1 cellular context compared by ENCODE assay signal in genomic region chr12:131949431-131950181, GRCh38.
A peak's percentile ranks its signal among the peaks of the same experiment; 100 is the strongest.
TF ChIP-seq lines count a peak whose summit lies in the region.

TSS of gene EP400 (plus strand) at chr12:131949942. CDS start at chr12:131960620, 10,678 bp downstream.

TF ChIP-seq in HepG2, 621 proteins besides CTCF, POLR2A, EP300 and RAD21 (continued from another document):
- TF ChIP-seq NONO (IDR thresholded peaks at IDR 0.05) (no peak), NONO (CRISPR knock-in tag; conservative IDR thresholded peaks at IDR 0.05) (peak; percentile 88), TERF1 (CRISPR knock-in tag; IDR thresholded peaks at IDR 0.05) (no peak), ARNT2 (CRISPR knock-in tag; IDR thresholded peaks at IDR 0.05; ENCODE audit: low read depth) (peak; percentile 58; the same call in 1 of the 2 replicates), PBX3 (CRISPR knock-in tag; IDR thresholded peaks at IDR 0.05; ENCODE audit: borderline replicate concordance) (peak; percentile 64; the same call in 1 of the 2 replicates), TMF1 (CRISPR knock-in tag; IDR thresholded peaks at IDR 0.05; ENCODE audit: low read depth) (peak; percentile 33; the same call in 1 of the 2 replicates), YEATS2 (CRISPR knock-in tag; IDR thresholded peaks at IDR 0.05; ENCODE audit: borderline replicate concordance) (0 out of 2 replicates have a peak, but pooled peaks have one; percentile 16), MAZ (IDR thresholded peaks at IDR 0.05; ENCODE audit: borderline replicate concordance, low read depth, low read length) (no peak), MAZ (CRISPR knock-in tag; IDR thresholded peaks at IDR 0.05; ENCODE audit: low read depth) (peak; percentile 87), BRCA1 (CRISPR knock-in tag; IDR thresholded peaks at IDR 0.05) (no peak; the same call in 1 of the 2 replicates), CREBL2 (CRISPR knock-in tag; IDR thresholded peaks at IDR 0.05; ENCODE audit: borderline replicate concordance) (no peak), GABPA (IDR thresholded peaks at IDR 0.05; ENCODE audit: low read depth, low read length) (peak; percentile 75), GABPA (CRISPR knock-in tag; IDR thresholded peaks at IDR 0.05; ENCODE audit: low read depth) (0 out of 2 replicates have a peak, but pooled peaks have one; percentile 26), MXD1 (CRISPR knock-in tag; IDR thresholded peaks at IDR 0.05) (peak; percentile 23), ARID4A (CRISPR knock-in tag; IDR thresholded peaks at IDR 0.05; ENCODE audit: borderline replicate concordance) (peak; percentile 71; the same call in 1 of the 2 replicates), FUBP1 (CRISPR knock-in tag; IDR thresholded peaks at IDR 0.05; ENCODE audit: borderline replicate concordance) (no peak), NCOR1 (IDR thresholded peaks at IDR 0.05; ENCODE audit: borderline replicate concordance, low read length) (peak; percentile 8; the same call in 1 of the 2 replicates), FOXP4 (CRISPR knock-in tag; IDR thresholded peaks at IDR 0.05) (no peak), CENPT (CRISPR knock-in tag; IDR thresholded peaks at IDR 0.05; ENCODE audit: low read depth) (0 out of 2 replicates have a peak, but pooled peaks have one; percentile 31), SP1 (IDR thresholded peaks at IDR 0.05) (no peak), SP1 (CRISPR knock-in tag; IDR thresholded peaks at IDR 0.05) (peak; percentile 39), ZNF563 (CRISPR knock-in tag; IDR thresholded peaks at IDR 0.05) (peak; percentile 81), REST (IDR thresholded peaks at IDR 0.05; ENCODE audit: borderline replicate concordance in 1 of 2, low read depth in 1 of 2, low read length in 2 of 2) (no peak), ZFP82 (CRISPR knock-in tag; IDR thresholded peaks at IDR 0.05; ENCODE audit: borderline replicate concordance) (no peak), SMC3 (IDR thresholded peaks at IDR 0.05; ENCODE audit: low read length) (no peak), NR2C2 (CRISPR knock-in tag; IDR thresholded peaks at IDR 0.05; ENCODE audit: borderline replicate concordance) (peak; percentile 69; the same call in 1 of the 2 replicates), HNRNPLL (IDR thresholded peaks at IDR 0.05; ENCODE audit: low read depth, low read length, poor library complexity, severe bottlenecking) (peak; percentile 44), ZNF260 (CRISPR knock-in tag; IDR thresholded peaks at IDR 0.05; ENCODE audit: borderline replicate concordance, low read depth) (no peak), ZNF841 (CRISPR knock-in tag; IDR thresholded peaks at IDR 0.05; ENCODE audit: borderline replicate concordance) (peak; percentile 82; the same call in 1 of the 2 replicates), POLR2G (IDR thresholded peaks at IDR 0.05; ENCODE audit: low read depth, low read length) (peak; percentile 62), POLR2AphosphoS5 (IDR thresholded peaks at IDR 0.05; ENCODE audit: low read depth, low read length) (peak; percentile 46; the same call in 1 of the 2 replicates), E2F2 (CRISPR knock-in tag; IDR thresholded peaks at IDR 0.05; ENCODE audit: borderline replicate concordance) (0 out of 2 replicates have a peak, but pooled peaks have one; percentile 29), TGIF2 (CRISPR knock-in tag; IDR thresholded peaks at IDR 0.05) (no peak)
